17 cellular contexts compared by ENCODE assay signal in the genomic region with DNA sequence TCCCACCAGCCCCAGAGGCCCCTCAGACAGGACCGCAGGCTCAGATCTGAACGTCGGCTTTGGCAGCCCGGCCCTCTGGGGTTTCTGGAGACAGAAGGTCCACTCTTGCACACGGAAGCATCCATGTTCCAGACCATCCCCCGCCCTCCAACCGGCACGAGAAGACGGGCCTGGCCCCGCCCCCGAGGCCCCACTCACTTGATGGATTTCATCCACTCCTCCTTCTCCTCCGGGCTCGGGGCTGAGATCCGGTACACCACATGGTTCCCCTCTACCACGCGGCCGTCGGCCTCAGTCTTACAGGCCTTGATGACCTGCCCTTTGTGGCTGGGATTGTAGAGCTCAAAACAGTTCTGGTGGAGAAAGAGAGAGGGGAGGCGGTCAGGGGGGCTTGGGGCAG.
"Had no signal": no experiment of that assay in that cellular context is flagged by ENCODE, and none has a peak within 500 bp of the region (broad histone marks: within the 10 kb centered on the region; RNA-seq: fewer than 3 reads in every experiment).

No MANE protein-coding gene starts in this region.

- H3K27me3 Mint-ChIP-seq: activated CD4-positive, alpha-beta memory T cell treated with anti-CD3 and anti-CD28 coated beads, Interleukin-2, amount 10 ng/mL, durations not matched to agents 7 days and 5 days; naive B cell; progenitor cell of endocrine pancreas had no signal

- ATAC-seq: activated T-cell treated with anti-CD3 and anti-CD28 coated beads, Interleukin-2, amount 50 U/mL, for 4 hours; lower lobe of right lung; sciatic nerve had no signal

- H3K4me3 Mint-ChIP-seq: activated CD4-positive, alpha-beta memory T cell treated with anti-CD3 and anti-CD28 coated beads, Interleukin-2, amount 10 ng/mL, durations not matched to agents 7 days and 5 days; activated T-cell treated with anti-CD3 and anti-CD28 coated beads, Interleukin-2, amount 50 U/mL, for 4 hours had no signal

- H3K4me3 ChIP-seq: lower lobe of right lung, thoracic aorta had no signal

- DNase-seq: activated CD4-positive, alpha-beta memory T cell treated with anti-CD3 and anti-CD28 coated beads, Interleukin-2, amount 10 ng/mL, durations not matched to agents 7 days and 5 days; activated CD4-positive, alpha-beta T cell treated with anti-CD3 and anti-CD28 coated beads for 4 hours; activated effector memory CD4-positive, alpha-beta T cell treated with Interleukin-2 at 50 U/mL for 16 hours; activated T-cell treated with anti-CD3 and anti-CD28 coated beads, Interleukin-2, amount 50 U/mL, for 4 hours; amygdala; effector CD8-positive, alpha-beta T cell; foreskin fibroblast; kidney glomerular epithelial cell; lower lobe of right lung; naive B cell; T-helper 2 cell had no signal

- H3K36me3 Mint-ChIP-seq: activated naive CD4-positive, alpha-beta T cell treated with anti-CD3 and anti-CD28 coated beads, Interleukin-2, amount 50 U/mL, for 72 hours had no signal

- H3K27ac Mint-ChIP-seq: activated CD4-positive, alpha-beta memory T cell treated with anti-CD3 and anti-CD28 coated beads, Interleukin-2, amount 10 ng/mL, durations not matched to agents 7 days and 5 days; progenitor cell of endocrine pancreas had no signal

- H3K9me3 Mint-ChIP-seq: activated CD4-positive, alpha-beta memory T cell treated with anti-CD3 and anti-CD28 coated beads, Interleukin-2, amount 10 ng/mL, durations not matched to agents 7 days and 5 days; activated naive CD4-positive, alpha-beta T cell treated with anti-CD3 and anti-CD28 coated beads, Interleukin-2, amount 50 U/mL, for 72 hours; activated T-cell treated with anti-CD3 and anti-CD28 coated beads, Interleukin-2, amount 50 U/mL, for 4 hours; naive B cell had no signal

- H3K9me3 ChIP-seq: lower lobe of right lung, neutrophil, thoracic aorta had no signal

- H3K27me3 ChIP-seq: brain microvascular endothelial cell, neutrophil had no signal

- H3K27ac ChIP-seq: brain microvascular endothelial cell, lower lobe of right lung, neutrophil had no signal
